ENCODE assay signal across 1 cellular context in genomic region chr14:62957562-62957961, GRCh38.
TF ChIP-seq lines count a peak whose summit lies in the region.

No MANE protein-coding gene starts in this region.

TF ChIP-seq in SK-N-SH, 30 proteins besides CTCF, POLR2A, EP300 and RAD21 (continued from another document):
- no peak for TF ChIP-seq MEF2A (IDR thresholded peaks at IDR 0.05; ENCODE audit: borderline replicate concordance, low read depth)
- no peak for TF ChIP-seq NRF1 (IDR thresholded peaks at IDR 0.05; ENCODE audit: low read depth, low read length)
- no peak for TF ChIP-seq GATA2 (CRISPR knock-in tag; IDR thresholded peaks at IDR 0.05)
- TF ChIP-seq GABPA (IDR thresholded peaks at IDR 0.05; ENCODE audit: low read depth), result no peak
- TF ChIP-seq MXI1 (IDR thresholded peaks at IDR 0.05; ENCODE audit: low read depth, low read length), result no peak
- TF ChIP-seq NFIC (IDR thresholded peaks at IDR 0.05; ENCODE audit: borderline replicate concordance), result peak; percentile 95
- peak; percentile 90 for TF ChIP-seq FOSL2 (IDR thresholded peaks at IDR 0.05; ENCODE audit: borderline replicate concordance, low read depth)
- peak; percentile 93 for TF ChIP-seq JUND (IDR thresholded peaks at IDR 0.05)
- TF ChIP-seq, protein P1, sequence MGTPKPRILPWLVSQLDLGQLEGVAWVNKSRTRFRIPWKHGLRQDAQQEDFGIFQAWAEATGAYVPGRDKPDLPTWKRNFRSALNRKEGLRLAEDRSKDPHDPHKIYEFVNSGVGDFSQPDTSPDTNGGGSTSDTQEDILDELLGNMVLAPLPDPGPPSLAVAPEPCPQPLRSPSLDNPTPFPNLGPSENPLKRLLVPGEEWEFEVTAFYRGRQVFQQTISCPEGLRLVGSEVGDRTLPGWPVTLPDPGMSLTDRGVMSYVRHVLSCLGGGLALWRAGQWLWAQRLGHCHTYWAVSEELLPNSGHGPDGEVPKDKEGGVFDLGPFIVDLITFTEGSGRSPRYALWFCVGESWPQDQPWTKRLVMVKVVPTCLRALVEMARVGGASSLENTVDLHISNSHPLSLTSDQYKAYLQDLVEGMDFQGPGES (IDR thresholded peaks at IDR 0.05; ENCODE audit: low read depth, low read length), result no peak
- TF ChIP-seq, protein P2, sequence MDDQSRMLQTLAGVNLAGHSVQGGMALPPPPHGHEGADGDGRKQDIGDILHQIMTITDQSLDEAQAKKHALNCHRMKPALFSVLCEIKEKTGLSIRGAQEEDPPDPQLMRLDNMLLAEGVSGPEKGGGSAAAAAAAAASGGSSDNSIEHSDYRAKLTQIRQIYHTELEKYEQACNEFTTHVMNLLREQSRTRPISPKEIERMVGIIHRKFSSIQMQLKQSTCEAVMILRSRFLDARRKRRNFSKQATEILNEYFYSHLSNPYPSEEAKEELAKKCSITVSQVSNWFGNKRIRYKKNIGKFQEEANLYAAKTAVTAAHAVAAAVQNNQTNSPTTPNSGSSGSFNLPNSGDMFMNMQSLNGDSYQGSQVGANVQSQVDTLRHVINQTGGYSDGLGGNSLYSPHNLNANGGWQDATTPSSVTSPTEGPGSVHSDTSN (IDR thresholded peaks at IDR 0.05), result peak; percentile 88
- no peak for TF ChIP-seq RFX5 (IDR thresholded peaks at IDR 0.05; ENCODE audit: low read length)
- peak; percentile 44; the same call in 1 of the 2 replicates for TF ChIP-seq RXRA (IDR thresholded peaks at IDR 0.05; ENCODE audit: borderline replicate concordance, low read depth)
- TF ChIP-seq TCF12 (IDR thresholded peaks at IDR 0.05), result peak; percentile 97
- TF ChIP-seq CHD2 (IDR thresholded peaks at IDR 0.05; ENCODE audit: low read length, partially characterized antibody), result no peak
- TF ChIP-seq SMC3 (IDR thresholded peaks at IDR 0.05; ENCODE audit: low read depth, low read length), result no peak
- TF ChIP-seq ZBTB33 (IDR thresholded peaks at IDR 0.05; ENCODE audit: borderline replicate concordance, low read depth), result no peak
- TF ChIP-seq FOXJ3 (CRISPR knock-in tag; IDR thresholded peaks at IDR 0.05), result no peak
- TF ChIP-seq SIN3A (IDR thresholded peaks at IDR 0.05; ENCODE audit: borderline replicate concordance, low read depth, low read length), result no peak
- TF ChIP-seq FOXM1 (IDR thresholded peaks at IDR 0.05; ENCODE audit: low read depth), result no peak; the same call in 1 of the 2 replicates
- no peak for TF ChIP-seq EZH2phosphoT487 (IDR thresholded peaks at IDR 0.05; ENCODE audit: borderline replicate concordance, low read depth)
